20 cellular contexts compared by ENCODE assay signal in genomic region chr11:30321321-30321720, GRCh38.
"Had no signal": no experiment of that assay in that cellular context is flagged by ENCODE, and none has a peak within 500 bp of the region (broad histone marks: within the 10 kb centered on the region; RNA-seq: fewer than 3 reads in every experiment).

No MANE protein-coding gene starts in this region.

- H3K4me2 ChIP-seq: smooth muscle cell had no signal

- ATAC-seq: gastrocnemius medialis; left ventricle myocardium superior; lower lobe of right lung; naive thymus-derived CD8-positive, alpha-beta T cell; pancreas; sciatic nerve; stimulated activated effector memory CD8-positive, alpha-beta T cell treated with anti-CD3 and anti-CD28 coated beads, Interleukin-12 subunit alpha, Interleukin-12 subunit beta, amount 100 ng/mL, for 72 hours had no signal

- H3K9me3 Mint-ChIP-seq: naive thymus-derived CD8-positive, alpha-beta T cell; stimulated activated effector memory CD8-positive, alpha-beta T cell treated with anti-CD3 and anti-CD28 coated beads, Interleukin-12 subunit alpha, Interleukin-12 subunit beta, amount 100 ng/mL, for 72 hours had no signal

- H3K27ac ChIP-seq: gastrocnemius medialis, lower lobe of right lung, neutrophil, pancreas, stomach, thyroid gland, vagina had no signal

- H3K9me3 ChIP-seq: gastrocnemius medialis, lower lobe of right lung, neutrophil, pancreas, stomach, thyroid gland, vagina had no signal

- H3K27ac Mint-ChIP-seq: progenitor cell of endocrine pancreas; stimulated activated effector memory CD8-positive, alpha-beta T cell treated with anti-CD3 and anti-CD28 coated beads, Interleukin-12 subunit alpha, Interleukin-12 subunit beta, amount 100 ng/mL, for 72 hours had no signal

- H3K4me3 ChIP-seq: lower lobe of right lung, pancreas, smooth muscle cell, stomach, thyroid gland, vagina had no signal

- H3K36me3 ChIP-seq: gastrocnemius medialis, lower lobe of right lung, neutrophil, pancreas, stomach, thyroid gland, vagina had no signal

- H3K4me3 Mint-ChIP-seq: stimulated activated effector memory CD8-positive, alpha-beta T cell treated with anti-CD3 and anti-CD28 coated beads, Interleukin-12 subunit alpha, Interleukin-12 subunit beta, amount 100 ng/mL, for 72 hours had no signal

- DNase-seq: cortex of kidney; gastrocnemius medialis; head of caudate nucleus; left ventricle myocardium superior; lower lobe of right lung; naive thymus-derived CD8-positive, alpha-beta T cell; pancreas; stimulated activated CD4-positive, alpha-beta T cell treated with anti-CD3 and anti-CD28 coated beads, Interleukin-12 subunit alpha, Interleukin-12 subunit beta, amount 100 ng/mL, for 4 hours; stimulated activated CD4-positive, alpha-beta T cell treated with anti-CD3 and anti-CD28 coated beads, Interleukin-1b, Interleukin-23, amount 100 ng/mL, for 48 hours; stimulated activated CD4-positive, alpha-beta T cell treated with anti-CD3 and anti-CD28 coated beads, Interleukin-4, amount 100 ng/mL, for 1 hour; stimulated activated naive CD4-positive, alpha-beta T cell treated with Interleukin-2 at 50 U/mL for 16 hours; stomach; thyroid gland; trophoblast cell had no signal

- H3K27me3 ChIP-seq: gastrocnemius medialis, pancreas, stomach, thyroid gland, vagina had no signal
